Comparison of ENCODE assay signal across 26 cellular contexts in the genomic region with DNA sequence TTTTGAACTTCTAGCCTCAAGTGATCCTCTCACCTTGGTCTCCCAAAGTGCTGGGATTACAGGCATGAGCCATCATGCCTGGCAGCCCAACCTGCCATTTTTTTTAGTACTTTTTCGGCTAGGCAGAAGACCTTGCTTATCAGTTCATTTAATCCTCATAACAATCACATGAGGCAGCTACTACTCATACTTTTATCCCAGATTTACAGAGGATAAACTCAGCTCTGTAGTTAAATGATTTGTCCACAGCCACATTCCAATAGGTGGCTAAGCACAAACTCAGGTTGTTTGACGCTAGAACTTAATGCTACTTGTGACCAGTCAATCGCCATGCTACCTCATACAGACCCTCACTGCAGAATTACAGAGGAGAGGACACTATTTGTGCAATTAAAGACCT. TPM values are rescaled to one million over a fixed set of nuclear protein-coding genes. Genes with fewer than 3 reads are reported as not detected.
A peak's percentile ranks its signal among the peaks of the same experiment; 100 is the strongest.
DNase-seq lines count a peak whose midpoint lies in the region; ATAC-seq and TF ChIP-seq lines count a peak whose summit lies in the region.
"Had no signal": no experiment of that assay in that cellular context is flagged by ENCODE, and none has a peak within 500 bp of the region (broad histone marks: within the 10 kb centered on the region; RNA-seq: fewer than 3 reads in every experiment).

No MANE protein-coding gene starts in this region.

- no peak overlapping the region for H2BK5ac ChIP-seq in H9 (ENCODE audit: insufficient read length, low read length)

- no peak overlapping the region for H2AFZ ChIP-seq in H9 (ENCODE audit: low read length)
- H2AFZ ChIP-seq: GM23338 had no signal

- no peak overlapping the region for H3K27ac ChIP-seq in H9 (ENCODE audit: insufficient read length, low read depth, low read length)
- no peak overlapping the region for H3K27ac ChIP-seq in Peyer's patch
- H3K27ac ChIP-seq: C4-2B, HL-60, SJCRH30 had no signal

- no peak overlapping the region for H3K18ac ChIP-seq in H9 (ENCODE audit: insufficient read length, low read depth, low read length)

- H3K14ac ChIP-seq in H9 (ENCODE audit: insufficient read depth, low read length), result no peak overlapping the region

- DNase-seq in H9 (no peak), WTC11 (ENCODE audit: low spot score) (no peak), mesothelial cell of epicardium (ENCODE audit: low spot score in 2 of 2, unreplicated experiment in 2 of 2) (no peak), Peyer's patch (no peak), UCSD-AML1 (lab: John Stamatoyannopoulos, UW; ENCODE audit: unreplicated experiment) (no peak)
- DNase-seq in stimulated activated effector memory CD8-positive, alpha-beta T cell treated with anti-CD3 and anti-CD28 coated beads, Interleukin-12 subunit alpha, Interleukin-12 subunit beta, amount 100 ng/mL, for 72 hours (ENCODE audit: low spot score in 2 of 2), result no peak
- DNase-seq in activated T-cell treated with anti-CD3 and anti-CD28 coated beads, Interleukin-2, amount 50 U/mL, for 72 hours, result no peak
- DNase-seq: CD8-positive, alpha-beta memory T cell; DMS 273 treated with DMSO at 0.1 percent for 48 hours; DMS79; Karpas-422; MV-4-11; NCI-H1105; NCI-H1436 treated with DMSO at 0.1 percent for 48 hours; NCI-H1930; NCI-H2107; NCI-H524 treated with DMSO at 0.1 percent for 48 hours; NCI-H774; SJCRH30 had no signal

- H2BK15ac ChIP-seq in H9 (ENCODE audit: low read depth, low read length), result no peak overlapping the region

- H3K56ac ChIP-seq in H9 (ENCODE audit: insufficient read length, low read depth, low read length), result no peak overlapping the region

- H3K79me1 ChIP-seq in H9 (ENCODE audit: insufficient read depth, low read depth, low read length, poor library complexity, severe bottlenecking), result no peaks in the 10 kb centered on the region

- H2BK12ac ChIP-seq in H9 (ENCODE audit: insufficient read length, low read depth, low read length), result no peak overlapping the region

- H3K9ac ChIP-seq in H9 (ENCODE audit: extremely low read depth, insufficient read length, low read length), result no peak overlapping the region

- H2BK20ac ChIP-seq in H9 (ENCODE audit: low read depth, low read length, poor library complexity, severe bottlenecking), result no peak overlapping the region

- TF ChIP-seq POLR2A in Peyer's patch (IDR thresholded peaks at IDR 0.05), result no peak

- no peak overlapping the region for H3K4me2 ChIP-seq in H9 (ENCODE audit: insufficient read depth, insufficient read length, low read length)
- H3K4me2 ChIP-seq: GM23338 had no signal

- H3K4ac ChIP-seq in H9 (ENCODE audit: low read depth, low read length), result no peak overlapping the region

- H3K4me3 ChIP-seq in Peyer's patch, result no peak overlapping the region
- H3K4me3 ChIP-seq: GM23338, SJCRH30 had no signal

- TF ChIP-seq CTCF in H9 (conservative IDR thresholded peaks at IDR 0.05), result no peak
- no peak for TF ChIP-seq CTCF in WTC11 (IDR thresholded peaks at IDR 0.05)
- TF ChIP-seq CTCF in mesothelial cell of epicardium (IDR thresholded peaks at IDR 0.05; ENCODE audit: unreplicated experiment), result no peak
- no peak for TF ChIP-seq CTCF in Peyer's patch (IDR thresholded peaks at IDR 0.05)

- no peaks in the 10 kb centered on the region for H3K27me3 ChIP-seq in H9 (ENCODE audit: insufficient read depth, low read length)
- no peaks in the 10 kb centered on the region for H3K27me3 ChIP-seq in Peyer's patch
- H3K27me3 ChIP-seq: SJCRH30 had no signal

- no peaks in the 10 kb centered on the region for H3K23me2 ChIP-seq in H9 (ENCODE audit: insufficient read length, low read depth, low read length, poor library complexity, severe bottlenecking)

- H4K5ac ChIP-seq in H9 (ENCODE audit: insufficient read length, low read depth, low read length), result no peak overlapping the region

- H3K79me2 ChIP-seq in H9 (ENCODE audit: insufficient read depth, low read length), result 0 out of 2 replicates have a peak, but pooled peaks cover 2% of the 10 kb centered on the region

- CTCF ChIA-PET in WTC11 (lab: Charles Lee), result no interaction called here

- H3K23ac ChIP-seq in H9 (ENCODE audit: insufficient read length, low read depth, low read length), result no peak overlapping the region

- H3K4me1 Mint-ChIP-seq in H9 (peaks cover 0 to 3% of the 10 kb centered on the region in 2 experiments; a peak in 2 of 4 replicates), WTC11 (peaks cover 8% of the 10 kb centered on the region), mesothelial cell of epicardium (peaks cover 15% of the 10 kb centered on the region)
- H3K4me1 Mint-ChIP-seq in stimulated activated effector memory CD8-positive, alpha-beta T cell treated with anti-CD3 and anti-CD28 coated beads, Interleukin-12 subunit alpha, Interleukin-12 subunit beta, amount 100 ng/mL, for 72 hours, result no peaks in the 10 kb centered on the region
- H3K4me1 Mint-ChIP-seq in activated T-cell treated with anti-CD3 and anti-CD28 coated beads, Interleukin-2, amount 50 U/mL, for 72 hours (ENCODE audit: low read depth), result peaks cover 5% of the 10 kb centered on the region
- H3K4me1 Mint-ChIP-seq: B cell, GM23338 had no signal

- WGBS in H9 (ENCODE audit: extremely low coverage, insufficient read length, low lambda C conversion rate), result no CpG with 5 or more reads among the region's 3 CpGs

- no peak for ATAC-seq in WTC11
- no peak for ATAC-seq in stimulated activated effector memory CD8-positive, alpha-beta T cell treated with anti-CD3 and anti-CD28 coated beads, Interleukin-12 subunit alpha, Interleukin-12 subunit beta, amount 100 ng/mL, for 72 hours
- no peak for ATAC-seq in activated T-cell treated with anti-CD3 and anti-CD28 coated beads, Interleukin-2, amount 50 U/mL, for 72 hours (replicated peaks in 1 of 2)
- ATAC-seq: GM23338, HCT116, Right ventricle myocardium inferior, SK-N-SH treated with all-trans-retinoic acid at 6 μM for 48 hours had no signal

- H3K4me3 Mint-ChIP-seq in H9, result no peak overlapping the region
- no peak overlapping the region for H3K4me3 Mint-ChIP-seq in WTC11
- H3K4me3 Mint-ChIP-seq in mesothelial cell of epicardium, result no peak overlapping the region
- no peak overlapping the region for H3K4me3 Mint-ChIP-seq in stimulated activated effector memory CD8-positive, alpha-beta T cell treated with anti-CD3 and anti-CD28 coated beads, Interleukin-12 subunit alpha, Interleukin-12 subunit beta, amount 100 ng/mL, for 72 hours
- no peak overlapping the region for H3K4me3 Mint-ChIP-seq in activated T-cell treated with anti-CD3 and anti-CD28 coated beads, Interleukin-2, amount 50 U/mL, for 72 hours
- H3K4me3 Mint-ChIP-seq: B cell; CD8-positive, alpha-beta memory T cell; GM23338 had no signal

- H3K9me3 Mint-ChIP-seq in H9 (no peaks in the 10 kb centered on the region), WTC11 (peaks cover 7% of the 10 kb centered on the region), mesothelial cell of epicardium (peaks cover 3% of the 10 kb centered on the region)
- H3K9me3 Mint-ChIP-seq in stimulated activated effector memory CD8-positive, alpha-beta T cell treated with anti-CD3 and anti-CD28 coated beads, Interleukin-12 subunit alpha, Interleukin-12 subunit beta, amount 100 ng/mL, for 72 hours, result no peaks in the 10 kb centered on the region
- H3K9me3 Mint-ChIP-seq in activated T-cell treated with anti-CD3 and anti-CD28 coated beads, Interleukin-2, amount 50 U/mL, for 72 hours, result no peaks in the 10 kb centered on the region
- H3K9me3 Mint-ChIP-seq: CD8-positive, alpha-beta memory T cell; GM23338 had no signal

- no peak overlapping the region for H2BK120ac ChIP-seq in H9 (ENCODE audit: low read depth, low read length, poor library complexity, severe bottlenecking)

- H3K36me3 Mint-ChIP-seq in H9 (ENCODE audit: insufficient read depth in 1 of 3, low read depth in 3 of 3) (peaks cover 0 to 5% (median 0%) of the 10 kb centered on the region in 3 experiments; a peak in 1 of 7 replicates), WTC11 (peaks cover 5% of the 10 kb centered on the region), mesothelial cell of epicardium (peaks cover 4% of the 10 kb centered on the region)
- H3K36me3 Mint-ChIP-seq in stimulated activated effector memory CD8-positive, alpha-beta T cell treated with anti-CD3 and anti-CD28 coated beads, Interleukin-12 subunit alpha, Interleukin-12 subunit beta, amount 100 ng/mL, for 72 hours, result no peaks in the 10 kb centered on the region
- no peaks in the 10 kb centered on the region for H3K36me3 Mint-ChIP-seq in activated T-cell treated with anti-CD3 and anti-CD28 coated beads, Interleukin-2, amount 50 U/mL, for 72 hours (ENCODE audit: insufficient read depth in 2 of 2)

- H4K20me1 ChIP-seq in H9 (ENCODE audit: control insufficient read depth, insufficient read depth, insufficient read length), result no peaks in the 10 kb centered on the region

- no peak overlapping the region for H2AK5ac ChIP-seq in H9 (ENCODE audit: insufficient read length, low read length)

- no peak overlapping the region for H4K91ac ChIP-seq in H9 (ENCODE audit: insufficient read length, low read depth, low read length)

- H3K4me1 ChIP-seq in H9 (ENCODE audit: insufficient read depth, low read length) (no peaks in the 10 kb centered on the region), Peyer's patch (no peaks in the 10 kb centered on the region)

- H3K9me3 ChIP-seq in H9 (ENCODE audit: control insufficient read depth, low read depth, low read length) (no peaks in the 10 kb centered on the region), Peyer's patch (no peaks in the 10 kb centered on the region)

- H3T11ph ChIP-seq in H9 (ENCODE audit: low read length), result no peak overlapping the region

- POLR2A ChIA-PET in WTC11 (lab: Charles Lee), result no interaction called here

- no peak overlapping the region for H4K8ac ChIP-seq in H9 (replicated peaks; ENCODE audit: insufficient read length, low read depth, low read length)

- no peaks in the 10 kb centered on the region for H3K36me3 ChIP-seq in Peyer's patch

- H3K27me3 Mint-ChIP-seq in H9 (ENCODE audit: low read depth) (no peaks in the 10 kb centered on the region), WTC11 (ENCODE audit: low read depth) (no peaks in the 10 kb centered on the region), mesothelial cell of epicardium (ENCODE audit: low read depth) (no peaks in the 10 kb centered on the region)
- H3K27me3 Mint-ChIP-seq in activated T-cell treated with anti-CD3 and anti-CD28 coated beads, Interleukin-2, amount 50 U/mL, for 72 hours (ENCODE audit: low read depth), result no peaks in the 10 kb centered on the region
- H3K27me3 Mint-ChIP-seq: CD8-positive, alpha-beta memory T cell had no signal

- peak overlapping the region in 2 of 3 experiments; percentile 49; a peak in 3 of 7 replicates for H3K27ac Mint-ChIP-seq in H9
- H3K27ac Mint-ChIP-seq in WTC11, result peak overlapping the region; percentile 25; the same call in 1 of the 2 replicates
- peak overlapping the region; percentile 11 for H3K27ac Mint-ChIP-seq in mesothelial cell of epicardium
- no peak overlapping the region for H3K27ac Mint-ChIP-seq in stimulated activated effector memory CD8-positive, alpha-beta T cell treated with anti-CD3 and anti-CD28 coated beads, Interleukin-12 subunit alpha, Interleukin-12 subunit beta, amount 100 ng/mL, for 72 hours
- no peak overlapping the region for H3K27ac Mint-ChIP-seq in activated T-cell treated with anti-CD3 and anti-CD28 coated beads, Interleukin-2, amount 50 U/mL, for 72 hours
- H3K27ac Mint-ChIP-seq: B cell; CD8-positive, alpha-beta memory T cell; GM23338 had no signal

RNA-seq across cellular contexts. Expression of gene SBF2, which starts 28.1 kb away (rescaled TPM):
- total RNA-seq in H9 (2021) (29.8 and 30.2 TPM in 2 replicates), WTC11 (2021) (46.2 to 53.6 TPM (median 47.6 TPM) in 3 replicates), mesothelial cell of epicardium (44.7 to 58.4 TPM (median 53.1 TPM) in 3 replicates), Peyer's patch (10 to 100 TPM; 52.7 to 70.1 (median 56.7) TPM)
- total RNA-seq in activated T-cell treated with anti-CD3 and anti-CD28 coated beads, Interleukin-2, amount 50 U/mL, for 72 hours, result 10 to 100 TPM; 13.4 to 28.8 TPM

RNA-seq across cellular contexts. Expression of gene ADM, which starts 38.9 kb away (rescaled TPM):
- 99.1 and 106 TPM in 2 replicates for total RNA-seq in H9 (2021)
- 18.7 to 40.8 TPM (median 40.1 TPM) in 3 replicates for total RNA-seq in WTC11 (2021)
- total RNA-seq in mesothelial cell of epicardium, result 12.8 to 13.8 TPM (median 13.3 TPM) in 3 replicates
- total RNA-seq in Peyer's patch, result 100 to 1,000 TPM in 2 of 4 donors, 10 to 100 TPM in 2; 75.5 to 323 (median 106) TPM
- total RNA-seq in activated T-cell treated with anti-CD3 and anti-CD28 coated beads, Interleukin-2, amount 50 U/mL, for 72 hours, result 1 to 10 TPM; 2.0 to 4.6 TPM

Comparison
In these comparisons a context has a peak if more than half of its experiments do, and no peak if none do; other contexts are left out.
1. H3K27ac Mint-ChIP-seq: peak in H9 (2 of 3), WTC11 (single experiment) and mesothelial cell of epicardium (single experiment); none in stimulated activated effector memory CD8-positive, alpha-beta T cell treated with anti-CD3 and anti-CD28 coated beads, Interleukin-12 subunit alpha, Interleukin-12 subunit beta, amount 100 ng/mL, for 72 hours (single experiment) and activated T-cell treated with anti-CD3 and anti-CD28 coated beads, Interleukin-2, amount 50 U/mL, for 72 hours (single experiment).